24 cellular contexts compared by ENCODE assay signal in genomic region chr14:34507459-34507858, GRCh38. TPM values are rescaled to one million over a fixed set of nuclear protein-coding genes. Genes with fewer than 3 reads are reported as not detected.
DNase-seq lines count a peak whose midpoint lies in the region; ATAC-seq, FAIRE-seq and TF ChIP-seq lines count a peak whose summit lies in the region.
"Had no signal": no experiment of that assay in that cellular context is flagged by ENCODE, and none has a peak within 500 bp of the region (broad histone marks: within the 10 kb centered on the region; RNA-seq: fewer than 3 reads in every experiment).

No MANE protein-coding gene starts in this region.

- intact Hi-C loops in HepG2 (cut with micrococcal nuclease; ENCODE audit: unreplicated experiment), result loop anchor here (5.0 kb wide), 1 partner anchor 2000 kb away; no protein-coding TSS in a partner anchor
- intact Hi-C loops in right lobe of liver (cut with DNase I), result no loop called here
- intact Hi-C loops in sigmoid colon (cut with DNase I), result no loop called here
- intact Hi-C loops in ovary (cut with DNase I), result no loop called here

- CTCF ChIA-PET in HepG2 (lab: Yijun Ruan, JAX; ENCODE audit: low intra/inter-chr PET ratio, low total read pairs) (no interaction called here), H1 (lab: Charles Lee; ENCODE audit: partially characterized antibody) (interaction anchor here (0.6 to 0.7 kb wide), 2 partner anchors 176 to 185 kb away, joined by 3 to 4 read pairs; no protein-coding TSS in a partner anchor)

- no peaks in the 10 kb centered on the region for H3K27me3 ChIP-seq in HepG2 (ENCODE audit: control insufficient read depth in 1 of 2, insufficient read depth in 2 of 2, low read length in 2 of 2)
- H3K27me3 ChIP-seq in right lobe of liver, result no peaks in the 10 kb centered on the region
- H3K27me3 ChIP-seq in H1 (replicated peaks in 1 of 4; ENCODE audit: control insufficient read depth in 3 of 4, extremely low read depth in 1 of 4, insufficient read depth in 3 of 4, low read length in 3 of 4), result no peaks in the 10 kb centered on the region
- H3K27me3 ChIP-seq in sigmoid colon, result no peaks in the 10 kb centered on the region
- H3K27me3 ChIP-seq in Peyer's patch, result no peaks in the 10 kb centered on the region
- no peaks in the 10 kb centered on the region for H3K27me3 ChIP-seq in ovary
- H3K27me3 ChIP-seq: BE2C; BLaER1 treated with 17β-estradiol and CSF1 and Interleukin-3, amounts not matched to agents 10 nM and 100 nM had no signal

- H3K27ac ChIP-seq in HepG2 (ENCODE audit: extremely low read length, insufficient read depth, low read length) (no peak overlapping the region), right lobe of liver (no peak overlapping the region), H1 (ENCODE audit: low read depth, low read length) (no peak overlapping the region), sigmoid colon (no peak overlapping the region), Peyer's patch (no peak overlapping the region), ovary (no peak overlapping the region)
- H3K27ac ChIP-seq: A549; BLaER1 treated with 17β-estradiol and CSF1 and Interleukin-3, amounts not matched to agents 10 nM and 100 nM had no signal

- no peaks in the 10 kb centered on the region for H3K79me1 ChIP-seq in H1 (ENCODE audit: low read depth, low read length)

- H4K5ac ChIP-seq in H1 (ENCODE audit: insufficient read length, low read depth, low read length), result no peak overlapping the region

- H3K9me3 ChIP-seq in HepG2 (ENCODE audit: low read length) (no peaks in the 10 kb centered on the region), right lobe of liver (no peaks in the 10 kb centered on the region), H1 (ENCODE audit: insufficient read depth in 2 of 2, low read depth in 1 of 2, low read length in 1 of 2) (no peaks in the 10 kb centered on the region), sigmoid colon (no peaks in the 10 kb centered on the region), Peyer's patch (no peaks in the 10 kb centered on the region), ovary (no peaks in the 10 kb centered on the region)
- H3K9me3 ChIP-seq: A549; BE2C; BLaER1 treated with 17β-estradiol and CSF1 and Interleukin-3, amounts not matched to agents 10 nM and 100 nM had no signal

- ATAC-seq in HepG2 (peak; percentile 65), right lobe of liver (no peak)
- ATAC-seq: A549 had no signal

- H3K36me3 ChIP-seq in HepG2 (replicated peaks in 1 of 2; ENCODE audit: control insufficient read depth in 1 of 2, insufficient read depth in 2 of 2, low read length in 2 of 2) (no peaks in the 10 kb centered on the region), right lobe of liver (no peaks in the 10 kb centered on the region), H1 (ENCODE audit: control insufficient read depth in 2 of 4, insufficient read depth in 4 of 4, low read length in 3 of 4) (no peaks in the 10 kb centered on the region), sigmoid colon (no peaks in the 10 kb centered on the region), Peyer's patch (no peaks in the 10 kb centered on the region), ovary (no peaks in the 10 kb centered on the region)
- H3K36me3 ChIP-seq: BE2C; BLaER1 treated with 17β-estradiol and CSF1 and Interleukin-3, amounts not matched to agents 10 nM and 100 nM had no signal

- H3K23ac ChIP-seq in H1 (ENCODE audit: insufficient read length), result no peak overlapping the region

- TF ChIP-seq EP300 in HepG2 (IDR thresholded peaks at IDR 0.05; ENCODE audit: low read depth in 2 of 2, low read length in 2 of 2), result no peak
- no peak for TF ChIP-seq EP300 in HepG2 (CRISPR knock-in tag; IDR thresholded peaks at IDR 0.05; ENCODE audit: borderline replicate concordance)
- TF ChIP-seq EP300 in H1 (IDR thresholded peaks at IDR 0.05; ENCODE audit: borderline replicate concordance in 1 of 2, low read depth in 2 of 2, low read length in 2 of 2), result no peak
- TF ChIP-seq EP300 in sigmoid colon (IDR thresholded peaks at IDR 0.05), result no peak
- TF ChIP-seq EP300 in ovary (IDR thresholded peaks at IDR 0.05), result no peak

- no peak overlapping the region for H2BK12ac ChIP-seq in H1 (ENCODE audit: low read depth, low read length)

- H2BK120ac ChIP-seq in H1 (replicated peaks; ENCODE audit: low read depth, low read length), result no peak overlapping the region

- H2BK20ac ChIP-seq in H1 (ENCODE audit: low read length), result no peak overlapping the region

- BruUV-seq in HepG2 (replicated peaks; lab: Mats Ljungman, UMichigan), result no TSS peak

- H3K4me3 ChIP-seq in HepG2 (replicated peaks in 1 of 3; ENCODE audit: insufficient read depth in 1 of 3, low read depth in 2 of 3, low read length in 3 of 3) (no peak overlapping the region), right lobe of liver (no peak overlapping the region), H1 (ENCODE audit: extremely low read depth in 1 of 4, insufficient read depth in 2 of 4, low read depth in 3 of 4, low read length in 4 of 4) (no peak overlapping the region), sigmoid colon (no peak overlapping the region), Peyer's patch (no peak overlapping the region), ovary (no peak overlapping the region)
- H3K4me3 ChIP-seq: A549; BLaER1 treated with 17β-estradiol and CSF1 and Interleukin-3, amounts not matched to agents 10 nM and 100 nM had no signal

- POLR2A ChIA-PET in HepG2 (lab: Yijun Ruan, JAX), result interaction anchor here (0.6 kb wide), 1 partner anchor 289 kb away, joined by 3 read pairs; no protein-coding TSS in a partner anchor
- POLR2A ChIA-PET in H1 (lab: Charles Lee; ENCODE audit: partially characterized antibody), result no interaction called here

- H4K91ac ChIP-seq in H1 (replicated peaks; ENCODE audit: insufficient read length, low read length), result no peak overlapping the region

- DNase-seq in HepG2 (ENCODE audit: low spot score), result peak; percentile 65
- no peak for DNase-seq in right lobe of liver
- no peak for DNase-seq in H1 (ENCODE audit: low read depth in 1 of 2, low spot score in 2 of 2)
- DNase-seq in sigmoid colon, result peak; percentile 10
- DNase-seq in Peyer's patch, result no peak
- no peak for DNase-seq in DMS153 (lab: John Stamatoyannopoulos, UW)
- DNase-seq in ovary, result no peak
- DNase-seq: 8988T; ACHN; AML-193; BE2C; CD4-positive, alpha-beta T cell; CD8-positive, alpha-beta memory T cell; DMS 273 treated with DMSO at 0.1 percent for 48 hours; DMS79; GF-D8; GOT3; H7; HCEC 1CT had no signal

- in situ Hi-C loops in HepG2 (cut with HindIII; ENCODE audit: extremely low pct_ligation_motif_present, low pct_unique_long_range_greater_than_20kb), result no loop called here

- TF ChIP-seq POLR2A in HepG2 (IDR thresholded peaks at IDR 0.05; ENCODE audit: insufficient read depth in 1 of 2, low read depth in 2 of 2, low read length in 2 of 2) (no peak), right lobe of liver (IDR thresholded peaks at IDR 0.05) (no peak), H1 (IDR thresholded peaks at IDR 0.05; ENCODE audit: control extremely low read depth in 1 of 2, low read depth in 2 of 2, low read length in 2 of 2) (no peak), sigmoid colon (IDR thresholded peaks at IDR 0.05) (no peak), Peyer's patch (IDR thresholded peaks at IDR 0.05) (no peak), ovary (IDR thresholded peaks at IDR 0.05) (no peak)

- no peak overlapping the region for H2BK15ac ChIP-seq in H1 (ENCODE audit: low read length)

- no peak overlapping the region for H3K56ac ChIP-seq in H1 (replicated peaks; ENCODE audit: insufficient read length, low read depth, low read length)

- no peak for TF ChIP-seq CTCF in HepG2 (CRISPR knock-in tag; IDR thresholded peaks at IDR 0.05)
- no peak for TF ChIP-seq CTCF in right lobe of liver (IDR thresholded peaks at IDR 0.05)
- TF ChIP-seq CTCF in H1 (IDR thresholded peaks at IDR 0.05; ENCODE audit: control extremely low read depth in 1 of 3, insufficient read depth in 1 of 3, low read depth in 1 of 3, low read length in 3 of 3), result no peak
- no peak for TF ChIP-seq CTCF in sigmoid colon (IDR thresholded peaks at IDR 0.05)
- no peak for TF ChIP-seq CTCF in Peyer's patch (IDR thresholded peaks at IDR 0.05)
- no peak for TF ChIP-seq CTCF in ovary (IDR thresholded peaks at IDR 0.05)

- no peak overlapping the region for H2AK5ac ChIP-seq in H1 (ENCODE audit: low read depth, low read length)

- peaks cover 2% of the 10 kb centered on the region; the same call in 1 of the 2 replicates for H3K23me2 ChIP-seq in H1 (ENCODE audit: low read depth, low read length)

- no peak for FAIRE-seq in HepG2 (lab: Jason Lieb, UNC)
- FAIRE-seq in H1 (lab: Jason Lieb, UNC), result no peak
- FAIRE-seq: A549, D721Med, GM12891, GM18507 had no signal

- H3K9ac ChIP-seq in HepG2 (ENCODE audit: insufficient read depth, low read depth, low read length) (no peak overlapping the region), H1 (replicated peaks in 1 of 4; ENCODE audit: extremely low read depth in 1 of 4, low read depth in 3 of 4, low read length in 3 of 4) (no peak overlapping the region)
- H3K9ac ChIP-seq: BLaER1 treated with 17β-estradiol and CSF1 and Interleukin-3, amounts not matched to agents 10 nM and 100 nM had no signal

- H2AFZ ChIP-seq in HepG2 (ENCODE audit: low read length) (no peak overlapping the region), H1 (ENCODE audit: low read length) (no peak overlapping the region)

- no peak overlapping the region for H3K18ac ChIP-seq in H1 (ENCODE audit: extremely low read depth, low read length)

- 24% methylated on average over 9 of the region's 9 CpGs for WGBS in HepG2 (ENCODE audit: low lambda C conversion rate)
- WGBS in right lobe of liver (ENCODE audit: insufficient coverage, low coverage, low lambda C conversion rate, missing lambda C conversion rate), result 66% methylated on average over 3 of the region's 9 CpGs
- WGBS in H1 (ENCODE audit: extremely low coverage in 1 of 2, insufficient coverage in 1 of 2, insufficient read length in 1 of 2, insufficient replicate concordance in 2 of 2, low coverage in 1 of 2, low lambda C conversion rate in 2 of 2, missing lambda C conversion rate in 1 of 2), 2 experiments, result 84% methylated on average over 8 of the region's 9 CpGs; no CpG with 5 or more reads in 1 of the 2 experiments
- 31 to 76% methylated on average over 9 of the region's 9 CpGs for WGBS in sigmoid colon, 2 donors
- WGBS in ovary, 3 donors, result 91 to 94% (median 92%) methylated on average over 9 of the region's 9 CpGs

- no peak overlapping the region for H2BK5ac ChIP-seq in H1 (ENCODE audit: low read depth, low read length)

- H3K4me1 ChIP-seq in HepG2 (ENCODE audit: insufficient read depth, low read length) (peaks cover 28% of the 10 kb centered on the region), right lobe of liver (no peaks in the 10 kb centered on the region), H1 (replicated peaks in 1 of 4; ENCODE audit: control insufficient read depth in 3 of 4, insufficient read depth in 4 of 4, low read length in 3 of 4) (peaks cover 0 to 2% (median under 1%) of the 10 kb centered on the region in 4 experiments; a peak in 1 of 7 replicates), sigmoid colon (no peaks in the 10 kb centered on the region), Peyer's patch (peaks cover 0 to 11% (median 0%) of the 10 kb centered on the region in 4 donors), ovary (ENCODE audit: insufficient read depth) (no peaks in the 10 kb centered on the region)
- H3K4me1 ChIP-seq: BE2C had no signal

- H3K79me2 ChIP-seq in HepG2 (ENCODE audit: insufficient read depth, low read length) (no peaks in the 10 kb centered on the region), H1 (ENCODE audit: control insufficient read depth in 1 of 2, insufficient read depth in 2 of 2, low read length in 2 of 2) (no peaks in the 10 kb centered on the region)

- TF ChIP-seq RAD21 in HepG2 (CRISPR knock-in tag; IDR thresholded peaks at IDR 0.05) (no peak), H1 (IDR thresholded peaks at IDR 0.05 in 1 of 2, conservative IDR thresholded peaks at IDR 0.05 in 1 of 2; ENCODE audit: low read depth in 2 of 2, low read length in 2 of 2) (no peak)

- 0 out of 2 replicates have a peak overlapping the region, but pooled peaks have one; percentile 79 for H4K8ac ChIP-seq in H1 (ENCODE audit: extremely low read depth, insufficient read depth, low read length)

- H4K20me1 ChIP-seq in HepG2 (ENCODE audit: insufficient read depth, low read length), result no peaks in the 10 kb centered on the region
- H4K20me1 ChIP-seq in H1 (replicated peaks in 1 of 2; ENCODE audit: control insufficient read depth in 1 of 2, insufficient read depth in 2 of 2, low read length in 2 of 2), result no peaks in the 10 kb centered on the region
- H4K20me1 ChIP-seq: BLaER1 treated with 17β-estradiol and CSF1 and Interleukin-3, amounts not matched to agents 10 nM and 100 nM had no signal

- H3K4ac ChIP-seq in H1 (replicated peaks; ENCODE audit: insufficient read length, low read depth, low read length), result no peak overlapping the region

- H3K14ac ChIP-seq in H1 (ENCODE audit: insufficient read length), result no peak overlapping the region

- H3K4me2 ChIP-seq in HepG2 (ENCODE audit: low read depth, low read length) (0 out of 2 replicates have a peak overlapping the region, but pooled peaks have one; percentile 22), H1 (ENCODE audit: insufficient read depth in 1 of 2, low read depth in 2 of 2, low read length in 2 of 2) (no peak overlapping the region)
- H3K4me2 ChIP-seq: A549; BLaER1 treated with 17β-estradiol and CSF1 and Interleukin-3, amounts not matched to agents 10 nM and 100 nM had no signal

RNA-seq across cellular contexts. Expression of gene EAPP, which starts 32.0 kb away (rescaled TPM):
- total RNA-seq in HepG2 (2016; rRNA removed; fragmentation: Illumina TruSeq; extraction: Trizol), result 110 and 163 TPM in 2 replicates
- 16.4 and 17.4 TPM in 2 replicates for total RNA-seq in HepG2 (2016; cell fraction: cytosol; rRNA removed; fragmentation: Illumina TruSeq; extraction: Trizol; ENCODE audit: low read depth)
- total RNA-seq in HepG2 (2016; cell fraction: insoluble cytoplasmic fraction; rRNA removed; fragmentation: Illumina TruSeq; extraction: Trizol), result 111 and 170 TPM in 2 replicates
- 31.8 and 35.9 TPM in 2 replicates for total RNA-seq in HepG2 (2016; cell fraction: membrane; rRNA removed; fragmentation: Illumina TruSeq; extraction: Trizol)
- total RNA-seq in HepG2 (2016; cell fraction: nucleus; rRNA removed; fragmentation: Illumina TruSeq; extraction: Trizol), result 50.7 and 59.2 TPM in 2 replicates
- 57.8 and 68.7 TPM in 2 replicates for polyA plus RNA-seq in HepG2 (2011; rRNA removed)
- 33.0 and 55.6 TPM in 2 replicates for polyA plus RNA-seq in HepG2 (2011; cell fraction: cytosol; rRNA removed)
- polyA plus RNA-seq in HepG2 (2011; cell fraction: nucleus; rRNA removed), result 13.9 and 18.7 TPM in 2 replicates
- 52.5 and 74.2 TPM in 2 replicates for polyA plus RNA-seq in HepG2 (2012)
- polyA plus RNA-seq in HepG2 (2016; cell fraction: cytosol; fragmentation: Illumina TruSeq; extraction: Trizol; ENCODE audit: low read depth), result 13.9 and 14.8 TPM in 2 replicates
- polyA plus RNA-seq in HepG2 (2016; cell fraction: insoluble cytoplasmic fraction; fragmentation: Illumina TruSeq; extraction: Trizol; ENCODE audit: low read depth), result 142 and 152 TPM in 2 replicates
- 22.0 and 26.2 TPM in 2 replicates for polyA plus RNA-seq in HepG2 (2016; cell fraction: membrane; fragmentation: Illumina TruSeq; extraction: Trizol; ENCODE audit: low read depth)
- polyA plus RNA-seq in HepG2 (2016; cell fraction: nucleus; fragmentation: Illumina TruSeq; extraction: Trizol; ENCODE audit: insufficient read depth, low read depth), result 50.5 and 52.0 TPM in 2 replicates
- 11.0 and 20.1 TPM in 2 replicates for polyA minus RNA-seq in HepG2 (2011; rRNA and poly(A)+ RNA removed; ENCODE audit: low replicate concordance)
- polyA minus RNA-seq in HepG2 (2011; cell fraction: cytosol; rRNA and poly(A)+ RNA removed), result 37.9 and 41.4 TPM in 2 replicates
- 48.5 and 48.9 TPM in 2 replicates for polyA minus RNA-seq in HepG2 (2011; cell fraction: nucleus; rRNA and poly(A)+ RNA removed)
- 10 to 100 TPM; 15.1 to 20.4 (median 18.2) TPM for total RNA-seq in right lobe of liver
- 26.3 and 28.7 TPM in 2 replicates for total RNA-seq in H1 (2021; fragmentation: NEBNext Ultra II Directional; extraction: Animal tissue kit (Norgen Biotek cat#: 25700))
- polyA plus RNA-seq in H1 (2011; rRNA removed), result 11.2 and 18.3 TPM in 2 replicates
- polyA plus RNA-seq in H1 (2011; cell fraction: cytosol; rRNA removed), result 27.4 TPM
- polyA plus RNA-seq in H1 (2011; cell fraction: nucleus; rRNA removed), result 8.5 TPM
- 23.4 to 28.3 TPM (median 25.3 TPM) in 4 replicates for polyA plus RNA-seq in H1 (2012, experiment 1 of 2)
- polyA plus RNA-seq in H1 (2012, experiment 2 of 2), result 4.3 TPM
- 31.1 TPM for polyA plus RNA-seq in H1 (2013, experiment 1 of 2)
- 29.8 TPM for polyA plus RNA-seq in H1 (2013, experiment 2 of 2)
- 12.7 and 14.0 TPM in 2 replicates for polyA minus RNA-seq in H1 (2011; rRNA and poly(A)+ RNA removed)
- 13.0 TPM for polyA minus RNA-seq in H1 (2011; cell fraction: cytosol; rRNA and poly(A)+ RNA removed)
- 12.6 TPM for polyA minus RNA-seq in H1 (2011; cell fraction: nucleus; rRNA and poly(A)+ RNA removed)
- total RNA-seq in sigmoid colon, result 10 to 100 TPM; 25.5 to 44.9 (median 39.2) TPM
- 100 to 1,000 TPM in 2 of 3 donors, 10 to 100 TPM in 1; 54.4 to 133 (median 114) TPM for polyA plus RNA-seq in sigmoid colon
- 10 to 100 TPM; 27.2 to 52.0 (median 45.3) TPM for total RNA-seq in Peyer's patch
- 10 to 100 TPM; 41.1 to 53.8 (median 47.0) TPM for total RNA-seq in ovary
- 10 to 100 TPM; 67.6 to 67.8 TPM for polyA plus RNA-seq in ovary

RNA-seq across cellular contexts. Expression of gene SPTSSA, which starts 45.4 kb away (rescaled TPM):
- total RNA-seq in HepG2 (2016; rRNA removed; fragmentation: Illumina TruSeq; extraction: Trizol) (19.1 and 26.6 TPM in 2 replicates), right lobe of liver (10 to 100 TPM; 10.6 to 32.0 (median 18.4) TPM), sigmoid colon (10 to 100 TPM; 22.8 to 29.3 (median 26.7) TPM), Peyer's patch (10 to 100 TPM; 17.0 to 31.4 (median 21.7) TPM), ovary (10 to 100 TPM; 18.9 to 35.5 (median 24.1) TPM)
- total RNA-seq in HepG2 (2016; cell fraction: cytosol; rRNA removed; fragmentation: Illumina TruSeq; extraction: Trizol; ENCODE audit: low read depth), result 6.3 and 6.7 TPM in 2 replicates
- total RNA-seq in HepG2 (2016; cell fraction: insoluble cytoplasmic fraction; rRNA removed; fragmentation: Illumina TruSeq; extraction: Trizol), result 21.4 and 27.7 TPM in 2 replicates
- 21.8 and 22.7 TPM in 2 replicates for total RNA-seq in HepG2 (2016; cell fraction: membrane; rRNA removed; fragmentation: Illumina TruSeq; extraction: Trizol)
- 17.5 and 18.0 TPM in 2 replicates for total RNA-seq in HepG2 (2016; cell fraction: nucleus; rRNA removed; fragmentation: Illumina TruSeq; extraction: Trizol)
- polyA plus RNA-seq in HepG2 (2011; rRNA removed) (71.7 and 86.1 TPM in 2 replicates), H1 (2011; rRNA removed) (24.1 and 28.5 TPM in 2 replicates), sigmoid colon (10 to 100 TPM; 55.5 to 79.3 (median 75.4) TPM), ovary (10 to 100 TPM; 19.8 to 36.1 TPM)
- polyA plus RNA-seq in HepG2 (2011; cell fraction: cytosol; rRNA removed), result 77.8 and 91.0 TPM in 2 replicates
- polyA plus RNA-seq in HepG2 (2011; cell fraction: nucleus; rRNA removed), result 27.9 and 29.6 TPM in 2 replicates
- polyA plus RNA-seq in HepG2 (2012), result 81.4 and 85.6 TPM in 2 replicates
- polyA plus RNA-seq in HepG2 (2016; cell fraction: cytosol; fragmentation: Illumina TruSeq; extraction: Trizol; ENCODE audit: low read depth), result 19.6 and 23.2 TPM in 2 replicates
- 98.4 and 103 TPM in 2 replicates for polyA plus RNA-seq in HepG2 (2016; cell fraction: insoluble cytoplasmic fraction; fragmentation: Illumina TruSeq; extraction: Trizol; ENCODE audit: low read depth)
- 54.7 and 54.8 TPM in 2 replicates for polyA plus RNA-seq in HepG2 (2016; cell fraction: membrane; fragmentation: Illumina TruSeq; extraction: Trizol; ENCODE audit: low read depth)
- polyA plus RNA-seq in HepG2 (2016; cell fraction: nucleus; fragmentation: Illumina TruSeq; extraction: Trizol; ENCODE audit: insufficient read depth, low read depth), result 83.9 and 93.7 TPM in 2 replicates
- 56.5 and 79.5 TPM in 2 replicates for polyA minus RNA-seq in HepG2 (2011; rRNA and poly(A)+ RNA removed; ENCODE audit: low replicate concordance)
- polyA minus RNA-seq in HepG2 (2011; cell fraction: cytosol; rRNA and poly(A)+ RNA removed), result 35.3 and 39.6 TPM in 2 replicates
- polyA minus RNA-seq in HepG2 (2011; cell fraction: nucleus; rRNA and poly(A)+ RNA removed), result 15.4 and 17.6 TPM in 2 replicates
- 23.5 and 24.9 TPM in 2 replicates for total RNA-seq in H1 (2021; fragmentation: NEBNext Ultra II Directional; extraction: Animal tissue kit (Norgen Biotek cat#: 25700))
- 29.4 TPM for polyA plus RNA-seq in H1 (2011; cell fraction: cytosol; rRNA removed)
- polyA plus RNA-seq in H1 (2011; cell fraction: nucleus; rRNA removed), result 14.9 TPM
- 20.0 to 24.6 TPM (median 23.4 TPM) in 4 replicates for polyA plus RNA-seq in H1 (2012, experiment 1 of 2)
- 5.8 TPM for polyA plus RNA-seq in H1 (2012, experiment 2 of 2)
- polyA plus RNA-seq in H1 (2013, experiment 1 of 2), result 19.0 TPM
- polyA plus RNA-seq in H1 (2013, experiment 2 of 2), result 16.4 TPM
- 13.7 and 18.3 TPM in 2 replicates for polyA minus RNA-seq in H1 (2011; rRNA and poly(A)+ RNA removed)
- 6.6 TPM for polyA minus RNA-seq in H1 (2011; cell fraction: cytosol; rRNA and poly(A)+ RNA removed)
- 10.3 TPM for polyA minus RNA-seq in H1 (2011; cell fraction: nucleus; rRNA and poly(A)+ RNA removed)

Comparison
In these comparisons a context has a peak if more than half of its experiments do, and no peak if none do; other contexts are left out.
1. DNase-seq: peak in HepG2 (single experiment) and sigmoid colon (single experiment); none in right lobe of liver (0 of 3), H1 (0 of 2), Peyer's patch (0 of 3), DMS153 (single experiment) and ovary (0 of 5).
2. Of the 41 proteins assayed by ChIP-seq in both HepG2 and H1: peak only in HepG2: CBX5, FOSL1, HDAC2 and KDM1A; only in H1: none; in both: none; in neither: 37.